ENCODE assay signal across 8 cellular contexts in the genomic region with DNA sequence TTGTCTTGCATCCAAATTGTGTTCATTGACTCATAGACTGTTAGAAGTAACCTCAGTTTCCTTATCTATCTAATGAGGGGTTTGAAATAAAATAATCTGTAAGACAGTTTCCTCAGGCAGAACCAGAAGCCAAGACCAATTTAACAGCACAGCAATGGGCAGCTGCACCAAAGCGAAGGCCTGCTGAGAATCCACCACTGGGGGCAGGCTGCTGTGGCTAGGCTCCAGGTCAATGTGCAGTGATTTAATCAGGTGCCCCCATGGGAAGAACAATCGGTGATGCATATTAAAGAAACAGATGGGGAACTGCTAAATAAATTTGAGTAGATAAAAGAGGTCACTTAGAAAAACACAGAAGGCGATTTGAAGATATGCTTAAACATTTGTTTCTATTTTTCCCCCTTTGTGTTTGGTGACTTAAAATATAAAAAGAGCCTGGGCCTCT. TPM values are rescaled to one million over a fixed set of nuclear protein-coding genes. Genes with fewer than 3 reads are reported as not detected.
DNase-seq lines count a peak whose midpoint lies in the region; ATAC-seq and TF ChIP-seq lines count a peak whose summit lies in the region.

No MANE protein-coding gene starts in this region.

- H3K4me3 ChIP-seq in Karpas-422 (ENCODE audit: low read length) = no peak overlapping the region
- H3K4me3 ChIP-seq in body of pancreas = no peak overlapping the region

- H3K4me3 Mint-ChIP-seq in memory B cell = no peak overlapping the region

- H3K9me2 ChIP-seq in Karpas-422 (replicated peaks; ENCODE audit: insufficient read depth, low read length) = no peaks in the 10 kb centered on the region

- peak; percentile 93 for DNase-seq in DMS 273 (lab: John Stamatoyannopoulos, UW; ENCODE audit: unreplicated experiment)
- peak; percentile 79 for DNase-seq in Karpas-422
- DNase-seq in body of pancreas = peak in 3 of 4 donors; percentile 16 to 32 (median 23)
- DNase-seq in memory B cell (ENCODE audit: low spot score in 2 of 2) = no peak
- DNase-seq in MV-4-11 (lab: John Stamatoyannopoulos, UW) = no peak
- no peak for DNase-seq in NCI-H748 (lab: John Stamatoyannopoulos, UW; ENCODE audit: unreplicated experiment)
- no peak for DNase-seq in NCI-H1105 (lab: John Stamatoyannopoulos, UW)
- no peak for DNase-seq in GOT3 (lab: John Stamatoyannopoulos, UW)

- H3K9me3 ChIP-seq in Karpas-422 (ENCODE audit: low read length) = no peaks in the 10 kb centered on the region
- no peaks in the 10 kb centered on the region for H3K9me3 ChIP-seq in body of pancreas

- H3K27me3 Mint-ChIP-seq in memory B cell = no peaks in the 10 kb centered on the region

- no peaks in the 10 kb centered on the region for H3K27me3 ChIP-seq in Karpas-422 (ENCODE audit: low read length)
- H3K27me3 ChIP-seq in body of pancreas = no peaks in the 10 kb centered on the region

- H3K27ac Mint-ChIP-seq in memory B cell = no peak overlapping the region

- WGBS in body of pancreas, 2 donors = 40 to 42% methylated on average over 3 of the region's 3 CpGs

- TF ChIP-seq CTCF in body of pancreas (IDR thresholded peaks at IDR 0.05) = peak in 4 of 7 experiments; percentile 22 to 32 (median 26)

- H4K20me1 ChIP-seq in Karpas-422 (ENCODE audit: insufficient read depth, low read depth, low read length) = no peaks in the 10 kb centered on the region

- H3K4me1 Mint-ChIP-seq in memory B cell = peaks cover 5% of the 10 kb centered on the region

- no peak overlapping the region for H3K27ac ChIP-seq in Karpas-422 (ENCODE audit: low read length)
- no peak overlapping the region for H3K27ac ChIP-seq in body of pancreas

- TF ChIP-seq POLR2A in body of pancreas (IDR thresholded peaks at IDR 0.05) = no peak

- no peak overlapping the region for H3K9ac ChIP-seq in Karpas-422 (ENCODE audit: low read length)

- no peaks in the 10 kb centered on the region for H3K9me3 Mint-ChIP-seq in memory B cell

- no peak for ATAC-seq in body of pancreas
- peak; percentile 70 for ATAC-seq in memory B cell (ENCODE audit: low read depth)

- H3K36me3 Mint-ChIP-seq in memory B cell = peaks cover 25% of the 10 kb centered on the region

- H2AFZ ChIP-seq in Karpas-422 (ENCODE audit: low read length) = no peak overlapping the region

- H3K4me2 ChIP-seq in Karpas-422 (ENCODE audit: low read depth, low read length, poor library complexity, severe bottlenecking) = no peak overlapping the region

- no peaks in the 10 kb centered on the region for H3K79me2 ChIP-seq in Karpas-422 (ENCODE audit: low read length)

- intact Hi-C loops in body of pancreas (cut with DNase I) = no loop called here

- peaks cover 5% of the 10 kb centered on the region; the same call in 1 of the 2 replicates for H3K4me1 ChIP-seq in Karpas-422 (ENCODE audit: low read length)
- H3K4me1 ChIP-seq in body of pancreas = peaks cover 5% of the 10 kb centered on the region

- H3K36me3 ChIP-seq in Karpas-422 (ENCODE audit: insufficient read depth, low read length) (no peaks in the 10 kb centered on the region), body of pancreas (replicated peaks in 1 of 2; ENCODE audit: insufficient read depth in 1 of 2, low read depth in 2 of 2) (peaks cover 0 to 1% of the 10 kb centered on the region in 2 donors)

RNA-seq across cellular contexts. Expression of a gene that starts 28.0 kb away (rescaled TPM):
- 6.9 and 13.7 TPM in 2 replicates for total RNA-seq in Karpas-422 (2014; rRNA removed; shearing (Covaris generic); ENCODE audit: low replicate concordance)
- 10 to 100 TPM in 1 of 2 donors, 1 to 10 TPM in 1; 9.2 to 11.2 TPM for total RNA-seq in body of pancreas

RNA-seq across cellular contexts. Expression of a gene that starts 50.0 kb away (rescaled TPM):
- total RNA-seq in Karpas-422 (2014; rRNA removed; shearing (Covaris generic); ENCODE audit: low replicate concordance) = 0.72 and 2.6 TPM in 2 replicates
- 1 to 10 TPM; 6.5 to 7.3 TPM for total RNA-seq in body of pancreas

Comparison
In these comparisons a context has a peak if more than half of its experiments do, and no peak if none do; other contexts are left out.
1. DNase-seq: peak in DMS 273 (single experiment), Karpas-422 (single experiment) and body of pancreas (3 of 4); none in memory B cell (0 of 2), MV-4-11 (single experiment), NCI-H748 (single experiment), NCI-H1105 (single experiment) and GOT3 (single experiment).